Comparison of ENCODE assay signal across 13 cellular contexts in genomic region chr18:58156516-58156915, GRCh38.
DNase-seq lines count a peak whose midpoint lies in the region; ATAC-seq and TF ChIP-seq lines count a peak whose summit lies in the region.
"Had no signal": no experiment of that assay in that cellular context is flagged by ENCODE, and none has a peak within 500 bp of the region (broad histone marks: within the 10 kb centered on the region; RNA-seq: fewer than 3 reads in every experiment).

No MANE protein-coding gene starts in this region.

- no peak overlapping the region for H3K4me2 ChIP-seq in H9 (ENCODE audit: insufficient read depth, insufficient read length, low read length)
- H3K4me2 ChIP-seq: A549 had no signal

- H4K91ac ChIP-seq in H9 (ENCODE audit: insufficient read length, low read depth, low read length) = no peak overlapping the region

- no peak overlapping the region for H3T11ph ChIP-seq in H9 (ENCODE audit: low read length)

- no peak overlapping the region; the same call in 1 of the 2 replicates for H3K14ac ChIP-seq in H9 (ENCODE audit: insufficient read depth, low read length)

- no peaks in the 10 kb centered on the region for H3K36me3 ChIP-seq in right lobe of liver
- H3K36me3 ChIP-seq: BE2C had no signal

- no peak for TF ChIP-seq POLR2A in right lobe of liver (IDR thresholded peaks at IDR 0.05)

- TF ChIP-seq CTCF in C4-2B (conservative IDR thresholded peaks at IDR 0.05) (no peak), H9 (conservative IDR thresholded peaks at IDR 0.05) (no peak), right lobe of liver (IDR thresholded peaks at IDR 0.05) (no peak), progenitor cell of endocrine pancreas (IDR thresholded peaks at IDR 0.05; ENCODE audit: unreplicated experiment) (no peak)

- no peak overlapping the region for H4K5ac ChIP-seq in H9 (ENCODE audit: insufficient read length, low read depth, low read length)

- H3K4me3 ChIP-seq in right lobe of liver = no peak overlapping the region
- H3K4me3 ChIP-seq: A549 had no signal

- peak; percentile 82 to 94 (median 94) for ATAC-seq in right lobe of liver
- no peak for ATAC-seq in left colon
- ATAC-seq: A549; CD8-positive, alpha-beta T cell; HCT116 had no signal

- H3K27me3 ChIP-seq in H9 (ENCODE audit: insufficient read depth, low read length) = no peaks in the 10 kb centered on the region
- H3K27me3 ChIP-seq in right lobe of liver = no peaks in the 10 kb centered on the region
- H3K27me3 ChIP-seq: BE2C had no signal

- DNase-seq in H9 (no peak), right lobe of liver (peak; percentile 43 to 63 (median 62)), progenitor cell of endocrine pancreas (ENCODE audit: low spot score, unreplicated experiment) (no peak), DMS53 (lab: John Stamatoyannopoulos, UW) (no peak), left colon (no peak)
- DNase-seq: BE2C; Caco-2; CD8-positive, alpha-beta T cell had no signal

- H4K8ac ChIP-seq in H9 (replicated peaks; ENCODE audit: insufficient read length, low read depth, low read length) = no peak overlapping the region

- no peaks in the 10 kb centered on the region for H3K79me1 ChIP-seq in H9 (ENCODE audit: insufficient read depth, low read depth, low read length, poor library complexity, severe bottlenecking)

- no peaks in the 10 kb centered on the region for H3K23me2 ChIP-seq in H9 (ENCODE audit: insufficient read length, low read depth, low read length, poor library complexity, severe bottlenecking)

- no peak overlapping the region for H2BK5ac ChIP-seq in H9 (ENCODE audit: insufficient read length, low read length)

- no peaks in the 10 kb centered on the region for H3K27me3 Mint-ChIP-seq in H9 (ENCODE audit: low read depth)
- no peaks in the 10 kb centered on the region for H3K27me3 Mint-ChIP-seq in progenitor cell of endocrine pancreas
- H3K27me3 Mint-ChIP-seq: IgD-negative memory B cell had no signal

- no peak overlapping the region for H3K18ac ChIP-seq in H9 (ENCODE audit: insufficient read length, low read depth, low read length)

- no peaks in the 10 kb centered on the region for H3K9me3 ChIP-seq in H9 (ENCODE audit: control insufficient read depth, low read depth, low read length)
- no peaks in the 10 kb centered on the region for H3K9me3 ChIP-seq in right lobe of liver
- H3K9me3 ChIP-seq: A549, BE2C, Caco-2 had no signal

- H2AK5ac ChIP-seq in H9 (ENCODE audit: insufficient read length, low read length) = no peak overlapping the region

- H3K27ac Mint-ChIP-seq in H9 (peak overlapping the region in 2 of 3 experiments; percentile 2 to 65; a peak in 2 of 7 replicates), progenitor cell of endocrine pancreas (peak overlapping the region; percentile 7)
- H3K27ac Mint-ChIP-seq: CD14-positive monocyte; CD8-positive, alpha-beta T cell; IgD-negative memory B cell had no signal

- no peak overlapping the region for H2BK120ac ChIP-seq in H9 (ENCODE audit: low read depth, low read length, poor library complexity, severe bottlenecking)

- no peak overlapping the region for H2BK15ac ChIP-seq in H9 (ENCODE audit: low read depth, low read length)

- no peak overlapping the region for H3K9ac ChIP-seq in H9 (ENCODE audit: extremely low read depth, insufficient read length, low read length)

- H3K4me1 Mint-ChIP-seq in H9 (peaks cover 4 to 6% of the 10 kb centered on the region in 2 experiments), progenitor cell of endocrine pancreas (ENCODE audit: low read depth) (peaks cover 19% of the 10 kb centered on the region)

- no peaks in the 10 kb centered on the region; the same call in 1 of the 2 replicates for H3K79me2 ChIP-seq in H9 (ENCODE audit: insufficient read depth, low read length)

- H3K4me1 ChIP-seq in H9 (ENCODE audit: insufficient read depth, low read length) = no peaks in the 10 kb centered on the region
- no peaks in the 10 kb centered on the region for H3K4me1 ChIP-seq in right lobe of liver
- H3K4me1 ChIP-seq: A549, BE2C had no signal

- no peaks in the 10 kb centered on the region for H3K36me3 Mint-ChIP-seq in H9 (ENCODE audit: insufficient read depth in 1 of 3, low read depth in 3 of 3)
- peaks cover 5% of the 10 kb centered on the region for H3K36me3 Mint-ChIP-seq in progenitor cell of endocrine pancreas (ENCODE audit: insufficient read depth)
- H3K36me3 Mint-ChIP-seq: CD14-positive monocyte; CD8-positive, alpha-beta T cell had no signal

- no peaks in the 10 kb centered on the region for H3K9me3 Mint-ChIP-seq in H9
- no peaks in the 10 kb centered on the region for H3K9me3 Mint-ChIP-seq in progenitor cell of endocrine pancreas (ENCODE audit: low read depth)
- H3K9me3 Mint-ChIP-seq: CD14-positive monocyte; CD8-positive, alpha-beta T cell; IgD-negative memory B cell had no signal

- no peak overlapping the region for H2AFZ ChIP-seq in H9 (ENCODE audit: low read length)

- H3K23ac ChIP-seq in H9 (ENCODE audit: insufficient read length, low read depth, low read length) = no peak overlapping the region

- WGBS in H9 (ENCODE audit: extremely low coverage, insufficient read length, low lambda C conversion rate) = no CpG with 5 or more reads among the region's 9 CpGs
- WGBS in right lobe of liver (ENCODE audit: insufficient coverage, low coverage, low lambda C conversion rate, missing lambda C conversion rate) = 30% methylated on average over 9 of the region's 9 CpGs

- peak overlapping the region; percentile 34 for H3K27ac ChIP-seq in C4-2B
- no peak overlapping the region for H3K27ac ChIP-seq in H9 (ENCODE audit: insufficient read length, low read depth, low read length)
- no peak overlapping the region for H3K27ac ChIP-seq in right lobe of liver
- H3K27ac ChIP-seq: A549 had no signal

- no peaks in the 10 kb centered on the region for H4K20me1 ChIP-seq in H9 (ENCODE audit: control insufficient read depth, insufficient read depth, insufficient read length)

- H2BK12ac ChIP-seq in H9 (ENCODE audit: insufficient read length, low read depth, low read length) = no peak overlapping the region

- H3K4me3 Mint-ChIP-seq in H9 = no peak overlapping the region
- H3K4me3 Mint-ChIP-seq in progenitor cell of endocrine pancreas (ENCODE audit: low read depth) = no peak overlapping the region
- H3K4me3 Mint-ChIP-seq: CD14-positive monocyte; CD8-positive, alpha-beta T cell; IgD-negative memory B cell had no signal

- no peak overlapping the region for H2BK20ac ChIP-seq in H9 (ENCODE audit: low read depth, low read length, poor library complexity, severe bottlenecking)

- intact Hi-C loops in right lobe of liver (cut with DNase I) (loop anchor here in 1 of 2 donors (10.0 kb wide), 1 partner anchor 168 kb away; no protein-coding TSS in a partner anchor), left colon (cut with DNase I, micrococcal nuclease) (no loop called here)

- no peak overlapping the region for H3K56ac ChIP-seq in H9 (ENCODE audit: insufficient read length, low read depth, low read length)

- H3K4ac ChIP-seq in H9 (ENCODE audit: low read depth, low read length) = no peak overlapping the region

Comparison
In these comparisons a context has a peak if more than half of its experiments do, and no peak if none do; other contexts are left out.
1. DNase-seq: peak in right lobe of liver (3 of 3); none in H9 (single experiment), progenitor cell of endocrine pancreas (single experiment), DMS53 (single experiment) and left colon (0 of 2).